Comparison of ENCODE assay signal across 13 cellular contexts in the genomic region with DNA sequence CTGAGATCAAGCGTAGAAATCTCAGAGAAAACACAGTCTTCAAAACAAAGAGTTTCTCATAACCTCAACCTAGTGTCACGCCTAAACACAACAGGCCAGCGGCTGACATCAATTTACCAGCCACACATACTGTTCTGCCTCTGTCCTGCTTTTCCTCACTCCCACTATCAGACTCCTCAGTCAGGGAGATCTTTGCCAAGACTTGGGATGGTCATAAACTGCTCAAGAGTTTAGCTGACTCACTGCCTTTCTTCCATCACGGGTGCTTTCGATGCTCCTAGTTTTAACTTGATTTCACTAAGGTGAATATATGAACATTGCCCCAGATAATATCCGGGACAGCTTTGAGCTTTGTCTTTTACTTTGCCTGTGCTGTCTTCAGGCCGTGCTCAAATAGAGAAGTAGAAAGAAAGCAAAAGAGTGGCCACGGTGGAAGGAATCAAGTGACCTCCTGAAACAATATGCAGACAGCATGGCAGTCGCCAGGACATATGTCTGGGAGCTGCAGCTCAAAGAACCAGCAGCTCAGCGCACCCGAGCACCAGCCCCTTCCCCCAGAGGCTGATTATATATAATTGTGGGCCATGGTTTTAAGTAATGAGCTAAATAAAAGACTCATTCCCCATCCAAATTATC. TPM values are rescaled to one million over a fixed set of nuclear protein-coding genes. Genes with fewer than 3 reads are reported as not detected.
A peak's percentile ranks its signal among the peaks of the same experiment; 100 is the strongest.
DNase-seq lines count a peak whose midpoint lies in the region; ATAC-seq and TF ChIP-seq lines count a peak whose summit lies in the region.
"Had no signal": no experiment of that assay in that cellular context is flagged by ENCODE, and none has a peak within 500 bp of the region (broad histone marks: within the 10 kb centered on the region; RNA-seq: fewer than 3 reads in every experiment).

No MANE protein-coding gene starts in this region.

- TF ChIP-seq POLR2A in tibial nerve (IDR thresholded peaks at IDR 0.05), result no peak

- H3K4me1 Mint-ChIP-seq in endodermal cell (no peaks in the 10 kb centered on the region), memory B cell (peaks cover 3% of the 10 kb centered on the region)

- H3K27ac ChIP-seq in endodermal cell (ENCODE audit: low read depth, low read length), result no peak overlapping the region
- H3K27ac ChIP-seq in tibial nerve, result peak overlapping the region in 3 of 4 donors; percentile 44 to 72 (median 72)
- H3K27ac ChIP-seq: 22Rv1, neutrophil had no signal

- H3K9ac ChIP-seq in endodermal cell (ENCODE audit: extremely low read depth, low read length, poor library complexity, severe bottlenecking), result no peak overlapping the region

- peak in 1 of 2 donors; percentile 37 for TF ChIP-seq EP300 in tibial nerve (IDR thresholded peaks at IDR 0.05)

- DNase-seq in DMS79 treated with DMSO at 0.1 percent for 48 hours (lab: John Stamatoyannopoulos, UW), result peak; percentile 51
- no peak for DNase-seq in DMS79 (lab: John Stamatoyannopoulos, UW)
- no peak for DNase-seq in endodermal cell
- DNase-seq in memory B cell (ENCODE audit: low spot score in 2 of 2), result no peak
- peak in 1 of 2 donors; percentile 13 for DNase-seq in tibial nerve (ENCODE audit: low spot score in 2 of 2)
- DNase-seq in stimulated activated CD4-positive, alpha-beta T cell treated with anti-CD3 and anti-CD28 coated beads, Interleukin-2, amount 100 ng/mL, for 24 hours, result no peak
- DNase-seq in NCI-H1105 (lab: John Stamatoyannopoulos, UW), result no peak
- DNase-seq: activated T-cell treated with anti-CD3 and anti-CD28 coated beads, Interleukin-2, amount 50 U/mL, for 1 hour; cerebellar nuclear complex; NCI-H1694 had no signal

- H3K36me3 ChIP-seq in endodermal cell (ENCODE audit: control insufficient read depth, insufficient read depth, low read length), result peaks cover 23% of the 10 kb centered on the region
- peaks cover 0 to 17% (median 0%) of the 10 kb centered on the region in 3 donors for H3K36me3 ChIP-seq in tibial nerve

- no peaks in the 10 kb centered on the region for H3K27me3 ChIP-seq in endodermal cell (ENCODE audit: control insufficient read depth, insufficient read depth, low read length, poor library complexity, severe bottlenecking)
- no peaks in the 10 kb centered on the region for H3K27me3 ChIP-seq in tibial nerve
- H3K27me3 ChIP-seq: neutrophil had no signal

- ATAC-seq in memory B cell (ENCODE audit: low read depth) (no peak), HG03565 (IDR thresholded peaks at IDR 0.05; ENCODE audit: unreplicated experiment) (no peak)

- H3K36me3 Mint-ChIP-seq in endodermal cell (ENCODE audit: low read depth) (peaks cover 5% of the 10 kb centered on the region), memory B cell (peaks cover 5% of the 10 kb centered on the region)

- TF ChIP-seq CTCF in endodermal cell (conservative IDR thresholded peaks at IDR 0.05) (no peak), tibial nerve (IDR thresholded peaks at IDR 0.05) (no peak)

- no peaks in the 10 kb centered on the region for H3K9me3 ChIP-seq in endodermal cell (ENCODE audit: control insufficient read depth, low read length)
- no peaks in the 10 kb centered on the region for H3K9me3 ChIP-seq in tibial nerve
- H3K9me3 ChIP-seq: neutrophil had no signal

- H3K27me3 Mint-ChIP-seq in endodermal cell (ENCODE audit: insufficient read depth) (no peaks in the 10 kb centered on the region), memory B cell (no peaks in the 10 kb centered on the region)

- H3K4me3 ChIP-seq in endodermal cell (ENCODE audit: low read length), result no peak overlapping the region
- H3K4me3 ChIP-seq in tibial nerve, result no peak overlapping the region

- H3K9me3 Mint-ChIP-seq in endodermal cell (no peaks in the 10 kb centered on the region), memory B cell (no peaks in the 10 kb centered on the region)

- H3K4me3 Mint-ChIP-seq in endodermal cell (no peak overlapping the region), memory B cell (no peak overlapping the region)

- H3K4me1 ChIP-seq in endodermal cell (ENCODE audit: control insufficient read depth, insufficient read depth, low read length) (no peaks in the 10 kb centered on the region), tibial nerve (peaks cover 0 to 6% (median 0%) of the 10 kb centered on the region in 4 donors)

- H3K27ac Mint-ChIP-seq in endodermal cell, result peak overlapping the region; percentile 24
- peak overlapping the region; percentile 42 for H3K27ac Mint-ChIP-seq in memory B cell

- 93% methylated on average over 8 to 11 of the region's 11 CpGs for WGBS in endodermal cell (ENCODE audit: insufficient coverage in 1 of 2, insufficient read length in 1 of 2), 2 experiments
- 46 to 50% methylated on average over 11 of the region's 11 CpGs for WGBS in tibial nerve, 2 donors

RNA-seq across cellular contexts. Expression of gene MDM1, which starts 12.1 kb away (rescaled TPM):
- total RNA-seq in endodermal cell (10 to 100 TPM; 20.2 to 21.2 TPM), tibial nerve (10 to 100 TPM; 11.2 to 49.8 (median 23.3) TPM)
- polyA plus RNA-seq in endodermal cell (2013, experiment 1 of 2), result 19.6 TPM
- polyA plus RNA-seq in endodermal cell (2013, experiment 2 of 2), result 19.4 TPM
